In the genomic region with DNA sequence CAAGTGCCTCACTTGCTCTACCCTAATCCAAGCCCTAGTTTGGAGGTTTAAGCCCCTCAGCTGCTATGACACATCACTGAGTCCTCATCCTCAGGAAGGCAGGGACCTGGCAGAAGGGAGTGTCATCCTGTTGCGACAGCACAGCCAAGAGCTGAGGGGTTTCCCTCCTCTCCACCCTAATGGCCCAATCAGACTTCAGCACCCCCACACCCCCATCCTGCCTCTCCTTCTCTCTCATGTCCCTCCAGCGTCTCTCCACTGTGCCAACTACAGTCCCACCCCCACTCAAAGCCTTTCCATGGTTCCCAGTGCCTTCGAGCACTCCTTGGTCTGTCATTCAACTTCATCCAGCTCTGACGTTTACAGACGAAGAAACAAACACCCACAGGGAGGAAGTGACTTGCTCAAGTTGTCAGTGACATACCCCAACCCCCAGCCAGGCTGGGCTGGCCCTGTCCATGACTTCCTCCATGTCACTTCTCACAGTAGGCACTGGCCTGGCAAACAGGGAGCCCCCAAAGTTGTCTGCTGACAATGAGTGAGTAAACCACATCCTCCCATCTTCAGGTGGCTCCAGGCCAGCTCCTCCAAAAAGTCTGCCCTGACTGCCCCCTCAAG, we compare ENCODE assay signal across 1 cellular context.
TF ChIP-seq lines count a peak whose summit lies in the region.

No MANE protein-coding gene starts in this region.

TF ChIP-seq in GM12878, 131 proteins besides CTCF, POLR2A, EP300 and RAD21 (continued from another document and continues in another):
- TF ChIP-seq, protein P1, sequence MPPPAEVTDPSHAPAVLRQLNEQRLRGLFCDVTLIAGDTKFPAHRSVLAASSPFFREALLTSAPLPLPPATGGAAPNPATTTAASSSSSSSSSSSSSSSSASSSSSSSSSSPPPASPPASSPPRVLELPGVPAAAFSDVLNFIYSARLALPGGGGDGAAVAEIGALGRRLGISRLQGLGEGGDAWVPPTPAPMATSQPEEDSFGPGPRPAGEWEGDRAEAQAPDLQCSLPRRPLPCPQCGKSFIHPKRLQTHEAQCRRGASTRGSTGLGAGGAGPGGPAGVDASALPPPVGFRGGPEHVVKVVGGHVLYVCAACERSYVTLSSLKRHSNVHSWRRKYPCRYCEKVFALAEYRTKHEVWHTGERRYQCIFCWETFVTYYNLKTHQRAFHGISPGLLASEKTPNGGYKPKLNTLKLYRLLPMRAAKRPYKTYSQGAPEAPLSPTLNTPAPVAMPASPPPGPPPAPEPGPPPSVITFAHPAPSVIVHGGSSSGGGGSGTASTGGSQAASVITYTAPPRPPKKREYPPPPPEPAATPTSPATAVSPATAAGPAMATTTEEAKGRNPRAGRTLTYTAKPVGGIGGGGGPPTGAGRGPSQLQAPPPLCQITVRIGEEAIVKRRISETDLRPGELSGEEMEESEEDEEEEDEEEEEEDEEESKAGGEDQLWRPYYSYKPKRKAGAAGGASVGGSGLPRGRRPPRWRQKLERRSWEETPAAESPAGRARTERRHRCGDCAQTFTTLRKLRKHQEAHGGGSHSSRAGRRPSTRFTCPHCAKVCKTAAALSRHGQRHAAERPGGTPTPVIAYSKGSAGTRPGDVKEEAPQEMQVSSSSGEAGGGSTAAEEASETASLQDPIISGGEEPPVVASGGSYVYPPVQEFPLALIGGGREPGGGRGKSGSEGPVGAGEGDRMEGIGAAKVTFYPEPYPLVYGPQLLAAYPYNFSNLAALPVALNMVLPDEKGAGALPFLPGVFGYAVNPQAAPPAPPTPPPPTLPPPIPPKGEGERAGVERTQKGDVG (CRISPR knock-in tag; IDR thresholded peaks at IDR 0.05) = no peak
- no peak for TF ChIP-seq HCFC1 (IDR thresholded peaks at IDR 0.05; ENCODE audit: low read length)
- no peak for TF ChIP-seq CBX5 (IDR thresholded peaks at IDR 0.05; ENCODE audit: low read depth)
- TF ChIP-seq SUZ12 (IDR thresholded peaks at IDR 0.05; ENCODE audit: unreplicated experiment) = no peak
- TF ChIP-seq, protein P2, sequence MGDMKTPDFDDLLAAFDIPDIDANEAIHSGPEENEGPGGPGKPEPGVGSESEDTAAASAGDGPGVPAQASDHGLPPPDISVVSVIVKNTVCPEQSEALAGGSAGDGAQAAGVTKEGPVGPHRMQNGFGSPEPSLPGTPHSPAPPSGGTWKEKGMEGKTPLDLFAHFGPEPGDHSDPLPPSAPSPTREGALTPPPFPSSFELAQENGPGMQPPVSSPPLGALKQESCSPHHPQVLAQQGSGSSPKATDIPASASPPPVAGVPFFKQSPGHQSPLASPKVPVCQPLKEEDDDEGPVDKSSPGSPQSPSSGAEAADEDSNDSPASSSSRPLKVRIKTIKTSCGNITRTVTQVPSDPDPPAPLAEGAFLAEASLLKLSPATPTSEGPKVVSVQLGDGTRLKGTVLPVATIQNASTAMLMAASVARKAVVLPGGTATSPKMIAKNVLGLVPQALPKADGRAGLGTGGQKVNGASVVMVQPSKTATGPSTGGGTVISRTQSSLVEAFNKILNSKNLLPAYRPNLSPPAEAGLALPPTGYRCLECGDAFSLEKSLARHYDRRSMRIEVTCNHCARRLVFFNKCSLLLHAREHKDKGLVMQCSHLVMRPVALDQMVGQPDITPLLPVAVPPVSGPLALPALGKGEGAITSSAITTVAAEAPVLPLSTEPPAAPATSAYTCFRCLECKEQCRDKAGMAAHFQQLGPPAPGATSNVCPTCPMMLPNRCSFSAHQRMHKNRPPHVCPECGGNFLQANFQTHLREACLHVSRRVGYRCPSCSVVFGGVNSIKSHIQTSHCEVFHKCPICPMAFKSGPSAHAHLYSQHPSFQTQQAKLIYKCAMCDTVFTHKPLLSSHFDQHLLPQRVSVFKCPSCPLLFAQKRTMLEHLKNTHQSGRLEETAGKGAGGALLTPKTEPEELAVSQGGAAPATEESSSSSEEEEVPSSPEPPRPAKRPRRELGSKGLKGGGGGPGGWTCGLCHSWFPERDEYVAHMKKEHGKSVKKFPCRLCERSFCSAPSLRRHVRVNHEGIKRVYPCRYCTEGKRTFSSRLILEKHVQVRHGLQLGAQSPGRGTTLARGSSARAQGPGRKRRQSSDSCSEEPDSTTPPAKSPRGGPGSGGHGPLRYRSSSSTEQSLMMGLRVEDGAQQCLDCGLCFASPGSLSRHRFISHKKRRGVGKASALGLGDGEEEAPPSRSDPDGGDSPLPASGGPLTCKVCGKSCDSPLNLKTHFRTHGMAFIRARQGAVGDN (IDR thresholded peaks at IDR 0.05) = peak; percentile 35; the same call in 1 of the 2 replicates
- TF ChIP-seq KDM1A (IDR thresholded peaks at IDR 0.05; ENCODE audit: borderline replicate concordance) = no peak
- TF ChIP-seq BCL11A (IDR thresholded peaks at IDR 0.05; ENCODE audit: low read depth, low read length) = no peak
- TF ChIP-seq RCOR1 (conservative IDR thresholded peaks at IDR 0.05; ENCODE audit: low read depth, low read length) = no peak
- TF ChIP-seq, protein P3, sequence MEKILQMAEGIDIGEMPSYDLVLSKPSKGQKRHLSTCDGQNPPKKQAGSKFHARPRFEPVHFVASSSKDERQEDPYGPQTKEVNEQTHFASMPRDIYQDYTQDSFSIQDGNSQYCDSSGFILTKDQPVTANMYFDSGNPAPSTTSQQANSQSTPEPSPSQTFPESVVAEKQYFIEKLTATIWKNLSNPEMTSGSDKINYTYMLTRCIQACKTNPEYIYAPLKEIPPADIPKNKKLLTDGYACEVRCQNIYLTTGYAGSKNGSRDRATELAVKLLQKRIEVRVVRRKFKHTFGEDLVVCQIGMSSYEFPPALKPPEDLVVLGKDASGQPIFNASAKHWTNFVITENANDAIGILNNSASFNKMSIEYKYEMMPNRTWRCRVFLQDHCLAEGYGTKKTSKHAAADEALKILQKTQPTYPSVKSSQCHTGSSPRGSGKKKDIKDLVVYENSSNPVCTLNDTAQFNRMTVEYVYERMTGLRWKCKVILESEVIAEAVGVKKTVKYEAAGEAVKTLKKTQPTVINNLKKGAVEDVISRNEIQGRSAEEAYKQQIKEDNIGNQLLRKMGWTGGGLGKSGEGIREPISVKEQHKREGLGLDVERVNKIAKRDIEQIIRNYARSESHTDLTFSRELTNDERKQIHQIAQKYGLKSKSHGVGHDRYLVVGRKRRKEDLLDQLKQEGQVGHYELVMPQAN (conservative IDR thresholded peaks at IDR 0.05) = no peak
- TF ChIP-seq, protein P4, sequence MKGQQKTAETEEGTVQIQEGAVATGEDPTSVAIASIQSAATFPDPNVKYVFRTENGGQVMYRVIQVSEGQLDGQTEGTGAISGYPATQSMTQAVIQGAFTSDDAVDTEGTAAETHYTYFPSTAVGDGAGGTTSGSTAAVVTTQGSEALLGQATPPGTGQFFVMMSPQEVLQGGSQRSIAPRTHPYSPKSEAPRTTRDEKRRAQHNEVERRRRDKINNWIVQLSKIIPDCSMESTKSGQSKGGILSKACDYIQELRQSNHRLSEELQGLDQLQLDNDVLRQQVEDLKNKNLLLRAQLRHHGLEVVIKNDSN (IDR thresholded peaks at IDR 0.05; ENCODE audit: borderline replicate concordance, extremely low read length, insufficient read depth, low read depth, low read length) = no peak
- TF ChIP-seq IKZF1 (conservative IDR thresholded peaks at IDR 0.05) = peak; percentile 55
- TF ChIP-seq FOXK2 (IDR thresholded peaks at IDR 0.05) = no peak
- TF ChIP-seq BHLHE40 (IDR thresholded peaks at IDR 0.05; ENCODE audit: borderline replicate concordance in 1 of 2, low read depth in 2 of 2, low read length in 1 of 2) = no peak
- TF ChIP-seq, protein P5, sequence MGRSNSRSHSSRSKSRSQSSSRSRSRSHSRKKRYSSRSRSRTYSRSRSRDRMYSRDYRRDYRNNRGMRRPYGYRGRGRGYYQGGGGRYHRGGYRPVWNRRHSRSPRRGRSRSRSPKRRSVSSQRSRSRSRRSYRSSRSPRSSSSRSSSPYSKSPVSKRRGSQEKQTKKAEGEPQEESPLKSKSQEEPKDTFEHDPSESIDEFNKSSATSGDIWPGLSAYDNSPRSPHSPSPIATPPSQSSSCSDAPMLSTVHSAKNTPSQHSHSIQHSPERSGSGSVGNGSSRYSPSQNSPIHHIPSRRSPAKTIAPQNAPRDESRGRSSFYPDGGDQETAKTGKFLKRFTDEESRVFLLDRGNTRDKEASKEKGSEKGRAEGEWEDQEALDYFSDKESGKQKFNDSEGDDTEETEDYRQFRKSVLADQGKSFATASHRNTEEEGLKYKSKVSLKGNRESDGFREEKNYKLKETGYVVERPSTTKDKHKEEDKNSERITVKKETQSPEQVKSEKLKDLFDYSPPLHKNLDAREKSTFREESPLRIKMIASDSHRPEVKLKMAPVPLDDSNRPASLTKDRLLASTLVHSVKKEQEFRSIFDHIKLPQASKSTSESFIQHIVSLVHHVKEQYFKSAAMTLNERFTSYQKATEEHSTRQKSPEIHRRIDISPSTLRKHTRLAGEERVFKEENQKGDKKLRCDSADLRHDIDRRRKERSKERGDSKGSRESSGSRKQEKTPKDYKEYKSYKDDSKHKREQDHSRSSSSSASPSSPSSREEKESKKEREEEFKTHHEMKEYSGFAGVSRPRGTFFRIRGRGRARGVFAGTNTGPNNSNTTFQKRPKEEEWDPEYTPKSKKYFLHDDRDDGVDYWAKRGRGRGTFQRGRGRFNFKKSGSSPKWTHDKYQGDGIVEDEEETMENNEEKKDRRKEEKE (IDR thresholded peaks at IDR 0.05) = no peak
- TF ChIP-seq TARDBP (IDR thresholded peaks at IDR 0.05; ENCODE audit: borderline replicate concordance) = no peak
- no peak for TF ChIP-seq FOS (IDR thresholded peaks at IDR 0.05; ENCODE audit: borderline replicate concordance, extremely low read depth, insufficient read length)
- TF ChIP-seq LARP7 (IDR thresholded peaks at IDR 0.05) = no peak
- peak; percentile 88 for TF ChIP-seq SPI1 (IDR thresholded peaks at IDR 0.05; ENCODE audit: borderline replicate concordance, insufficient read depth, low read depth, low read length)
- TF ChIP-seq STAT1 (conservative IDR thresholded peaks at IDR 0.05) = no peak
- no peak for TF ChIP-seq GABPA (IDR thresholded peaks at IDR 0.05; ENCODE audit: low read depth)
- TF ChIP-seq EGR1 (IDR thresholded peaks at IDR 0.05; ENCODE audit: borderline replicate concordance in 1 of 2, low read depth in 2 of 2, low read length in 2 of 2) = 0 out of 3 replicates have a peak, but pooled peaks of 1 of the 2 experiments have one; percentile 8
- TF ChIP-seq, protein P6, sequence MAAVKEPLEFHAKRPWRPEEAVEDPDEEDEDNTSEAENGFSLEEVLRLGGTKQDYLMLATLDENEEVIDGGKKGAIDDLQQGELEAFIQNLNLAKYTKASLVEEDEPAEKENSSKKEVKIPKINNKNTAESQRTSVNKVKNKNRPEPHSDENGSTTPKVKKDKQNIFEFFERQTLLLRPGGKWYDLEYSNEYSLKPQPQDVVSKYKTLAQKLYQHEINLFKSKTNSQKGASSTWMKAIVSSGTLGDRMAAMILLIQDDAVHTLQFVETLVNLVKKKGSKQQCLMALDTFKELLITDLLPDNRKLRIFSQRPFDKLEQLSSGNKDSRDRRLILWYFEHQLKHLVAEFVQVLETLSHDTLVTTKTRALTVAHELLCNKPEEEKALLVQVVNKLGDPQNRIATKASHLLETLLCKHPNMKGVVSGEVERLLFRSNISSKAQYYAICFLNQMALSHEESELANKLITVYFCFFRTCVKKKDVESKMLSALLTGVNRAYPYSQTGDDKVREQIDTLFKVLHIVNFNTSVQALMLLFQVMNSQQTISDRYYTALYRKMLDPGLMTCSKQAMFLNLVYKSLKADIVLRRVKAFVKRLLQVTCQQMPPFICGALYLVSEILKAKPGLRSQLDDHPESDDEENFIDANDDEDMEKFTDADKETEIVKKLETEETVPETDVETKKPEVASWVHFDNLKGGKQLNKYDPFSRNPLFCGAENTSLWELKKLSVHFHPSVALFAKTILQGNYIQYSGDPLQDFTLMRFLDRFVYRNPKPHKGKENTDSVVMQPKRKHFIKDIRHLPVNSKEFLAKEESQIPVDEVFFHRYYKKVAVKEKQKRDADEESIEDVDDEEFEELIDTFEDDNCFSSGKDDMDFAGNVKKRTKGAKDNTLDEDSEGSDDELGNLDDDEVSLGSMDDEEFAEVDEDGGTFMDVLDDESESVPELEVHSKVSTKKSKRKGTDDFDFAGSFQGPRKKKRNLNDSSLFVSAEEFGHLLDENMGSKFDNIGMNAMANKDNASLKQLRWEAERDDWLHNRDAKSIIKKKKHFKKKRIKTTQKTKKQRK (IDR thresholded peaks at IDR 0.05; ENCODE audit: low read depth, low read length) = no peak
- no peak for TF ChIP-seq CHD1 (IDR thresholded peaks at IDR 0.05; ENCODE audit: low read depth, low read length)
- no peak for TF ChIP-seq CBX3 (IDR thresholded peaks at IDR 0.05; ENCODE audit: borderline replicate concordance, low read depth)
- TF ChIP-seq, protein P7, sequence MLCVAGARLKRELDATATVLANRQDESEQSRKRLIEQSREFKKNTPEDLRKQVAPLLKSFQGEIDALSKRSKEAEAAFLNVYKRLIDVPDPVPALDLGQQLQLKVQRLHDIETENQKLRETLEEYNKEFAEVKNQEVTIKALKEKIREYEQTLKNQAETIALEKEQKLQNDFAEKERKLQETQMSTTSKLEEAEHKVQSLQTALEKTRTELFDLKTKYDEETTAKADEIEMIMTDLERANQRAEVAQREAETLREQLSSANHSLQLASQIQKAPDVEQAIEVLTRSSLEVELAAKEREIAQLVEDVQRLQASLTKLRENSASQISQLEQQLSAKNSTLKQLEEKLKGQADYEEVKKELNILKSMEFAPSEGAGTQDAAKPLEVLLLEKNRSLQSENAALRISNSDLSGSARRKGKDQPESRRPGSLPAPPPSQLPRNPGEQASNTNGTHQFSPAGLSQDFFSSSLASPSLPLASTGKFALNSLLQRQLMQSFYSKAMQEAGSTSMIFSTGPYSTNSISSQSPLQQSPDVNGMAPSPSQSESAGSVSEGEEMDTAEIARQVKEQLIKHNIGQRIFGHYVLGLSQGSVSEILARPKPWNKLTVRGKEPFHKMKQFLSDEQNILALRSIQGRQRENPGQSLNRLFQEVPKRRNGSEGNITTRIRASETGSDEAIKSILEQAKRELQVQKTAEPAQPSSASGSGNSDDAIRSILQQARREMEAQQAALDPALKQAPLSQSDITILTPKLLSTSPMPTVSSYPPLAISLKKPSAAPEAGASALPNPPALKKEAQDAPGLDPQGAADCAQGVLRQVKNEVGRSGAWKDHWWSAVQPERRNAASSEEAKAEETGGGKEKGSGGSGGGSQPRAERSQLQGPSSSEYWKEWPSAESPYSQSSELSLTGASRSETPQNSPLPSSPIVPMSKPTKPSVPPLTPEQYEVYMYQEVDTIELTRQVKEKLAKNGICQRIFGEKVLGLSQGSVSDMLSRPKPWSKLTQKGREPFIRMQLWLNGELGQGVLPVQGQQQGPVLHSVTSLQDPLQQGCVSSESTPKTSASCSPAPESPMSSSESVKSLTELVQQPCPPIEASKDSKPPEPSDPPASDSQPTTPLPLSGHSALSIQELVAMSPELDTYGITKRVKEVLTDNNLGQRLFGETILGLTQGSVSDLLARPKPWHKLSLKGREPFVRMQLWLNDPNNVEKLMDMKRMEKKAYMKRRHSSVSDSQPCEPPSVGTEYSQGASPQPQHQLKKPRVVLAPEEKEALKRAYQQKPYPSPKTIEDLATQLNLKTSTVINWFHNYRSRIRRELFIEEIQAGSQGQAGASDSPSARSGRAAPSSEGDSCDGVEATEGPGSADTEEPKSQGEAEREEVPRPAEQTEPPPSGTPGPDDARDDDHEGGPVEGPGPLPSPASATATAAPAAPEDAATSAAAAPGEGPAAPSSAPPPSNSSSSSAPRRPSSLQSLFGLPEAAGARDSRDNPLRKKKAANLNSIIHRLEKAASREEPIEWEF (IDR thresholded peaks at IDR 0.05; ENCODE audit: insufficient replicate concordance, low read depth, low read length) = no peak
- no peak for TF ChIP-seq SMC3 (IDR thresholded peaks at IDR 0.05; ENCODE audit: borderline replicate concordance, low read length)
- no peak for TF ChIP-seq POU2F2 (IDR thresholded peaks at IDR 0.05; ENCODE audit: borderline replicate concordance, low read depth, low read length)
- no peak for TF ChIP-seq PML (IDR thresholded peaks at IDR 0.05; ENCODE audit: low read length)
- TF ChIP-seq NR2C2 (IDR thresholded peaks at IDR 0.05; ENCODE audit: borderline replicate concordance, control insufficient read depth, insufficient read length, low read depth) = no peak
- TF ChIP-seq EED (IDR thresholded peaks at IDR 0.05; ENCODE audit: low read depth) = 0 out of 2 replicates have a peak, but pooled peaks have one; percentile 29
- TF ChIP-seq POLR2AphosphoS5 (IDR thresholded peaks at IDR 0.05; ENCODE audit: low read length) = no peak
- TF ChIP-seq YBX1 (IDR thresholded peaks at IDR 0.05) = no peak
- TF ChIP-seq NR2F1 (conservative IDR thresholded peaks at IDR 0.05) = no peak
- TF ChIP-seq ATF7 (IDR thresholded peaks at IDR 0.05; ENCODE audit: low read depth) = no peak
